ENCODE assay signal across 10 cellular contexts in genomic region chr11:93570759-93571413, GRCh38. TPM values are rescaled to one million over a fixed set of nuclear protein-coding genes. Genes with fewer than 3 reads are reported as not detected.
DNase-seq lines count a peak whose midpoint lies in the region; ATAC-seq and TF ChIP-seq lines count a peak whose summit lies in the region.
"Had no signal": no experiment of that assay in that cellular context is flagged by ENCODE, and none has a peak within 500 bp of the region (broad histone marks: within the 10 kb centered on the region; RNA-seq: fewer than 3 reads in every experiment).

No MANE protein-coding gene starts in this region.

- TF ChIP-seq POLR2A in transverse colon (IDR thresholded peaks at IDR 0.05), result no peak

- WGBS in transverse colon (ENCODE audit: low coverage in 1 of 2), 2 donors, result 23 to 29% methylated on average over 4 to 5 of the region's 5 CpGs

- H3K4me1 ChIP-seq in transverse colon, result peaks cover 7 to 30% (median 13%) of the 10 kb centered on the region in 4 donors

- H3K27ac ChIP-seq in transverse colon, result peak overlapping the region in 1 of 4 donors; percentile 4

- POLR2A ChIA-PET in WTC11 (lab: Charles Lee), result no interaction called here

- H3K9me3 Mint-ChIP-seq in WTC11, result no peaks in the 10 kb centered on the region
- no peaks in the 10 kb centered on the region for H3K9me3 Mint-ChIP-seq in activated T-cell treated with anti-CD3 and anti-CD28 coated beads, Interleukin-2, amount 50 U/mL, for 72 hours

- no peak overlapping the region for H3K27ac Mint-ChIP-seq in WTC11
- no peak overlapping the region for H3K27ac Mint-ChIP-seq in activated T-cell treated with anti-CD3 and anti-CD28 coated beads, Interleukin-2, amount 50 U/mL, for 72 hours
- H3K27ac Mint-ChIP-seq: B cell had no signal

- H3K4me1 Mint-ChIP-seq in WTC11, result peaks cover 11% of the 10 kb centered on the region
- no peaks in the 10 kb centered on the region for H3K4me1 Mint-ChIP-seq in activated T-cell treated with anti-CD3 and anti-CD28 coated beads, Interleukin-2, amount 50 U/mL, for 72 hours (ENCODE audit: low read depth)
- H3K4me1 Mint-ChIP-seq: B cell had no signal

- no peak overlapping the region for H3K4me3 ChIP-seq in transverse colon

- no peaks in the 10 kb centered on the region for H3K36me3 Mint-ChIP-seq in WTC11
- no peaks in the 10 kb centered on the region for H3K36me3 Mint-ChIP-seq in activated T-cell treated with anti-CD3 and anti-CD28 coated beads, Interleukin-2, amount 50 U/mL, for 72 hours (ENCODE audit: insufficient read depth in 2 of 2)

- H3K27me3 ChIP-seq in transverse colon, result no peaks in the 10 kb centered on the region

- CTCF ChIA-PET in WTC11 (lab: Charles Lee), result no interaction called here

- ATAC-seq in WTC11, result no peak
- ATAC-seq in activated T-cell treated with anti-CD3 and anti-CD28 coated beads, Interleukin-2, amount 50 U/mL, for 72 hours (replicated peaks in 1 of 2), result no peak

- no peaks in the 10 kb centered on the region for H3K36me3 ChIP-seq in transverse colon

- TF ChIP-seq CTCF in WTC11 (IDR thresholded peaks at IDR 0.05) (no peak), transverse colon (IDR thresholded peaks at IDR 0.05) (no peak)

- DNase-seq in NOMO-1 treated with DMSO at 0.1 percent for 48 hours (lab: John Stamatoyannopoulos, UW; ENCODE audit: unreplicated experiment), result peak; percentile 10
- no peak for DNase-seq in NOMO-1 treated with dmso at 0.1 percent for 144 hours (lab: John Stamatoyannopoulos, UW; ENCODE audit: unreplicated experiment)
- DNase-seq in WTC11 (ENCODE audit: low spot score), result no peak
- DNase-seq in hepatic stellate cell (ENCODE audit: low spot score), result peak; percentile 42
- peak; percentile 41 for DNase-seq in transverse colon
- no peak for DNase-seq in retina
- no peak for DNase-seq in activated T-cell treated with anti-CD3 and anti-CD28 coated beads, Interleukin-2, amount 50 U/mL, for 72 hours
- DNase-seq in C1 segment of cervical spinal cord (lab: John Stamatoyannopoulos, UW), result no peak
- DNase-seq: NCI-H1930 had no signal

- no peaks in the 10 kb centered on the region for H3K9me3 ChIP-seq in transverse colon

- no peak for TF ChIP-seq EP300 in transverse colon (IDR thresholded peaks at IDR 0.05; ENCODE audit: low read depth)

- no peaks in the 10 kb centered on the region for H3K27me3 Mint-ChIP-seq in WTC11 (ENCODE audit: low read depth)
- peaks cover 6% of the 10 kb centered on the region for H3K27me3 Mint-ChIP-seq in activated T-cell treated with anti-CD3 and anti-CD28 coated beads, Interleukin-2, amount 50 U/mL, for 72 hours (ENCODE audit: low read depth)

- in situ Hi-C loops in transverse colon (cut with MboI; ENCODE audit: low pct_ligation_motif_present in 1 of 4, low pct_unique_long_range_greater_than_20kb in 1 of 4, low sequenced_read_pairs in 3 of 4), result no loop called here

- no peak overlapping the region for H3K4me3 Mint-ChIP-seq in WTC11
- no peak overlapping the region for H3K4me3 Mint-ChIP-seq in activated T-cell treated with anti-CD3 and anti-CD28 coated beads, Interleukin-2, amount 50 U/mL, for 72 hours
- H3K4me3 Mint-ChIP-seq: B cell had no signal

- intact Hi-C loops in transverse colon (cut with DNase I; ENCODE audit: low total_unique reads), result no loop called here

TF ChIP-seq in WTC11, 78 proteins besides CTCF, POLR2A, EP300 and RAD21:
- peak; percentile 67 for TF ChIP-seq GABPB1 (CRISPR knock-in tag; IDR thresholded peaks at IDR 0.05)
- TF ChIP-seq EMX1 (CRISPR knock-in tag; IDR thresholded peaks at IDR 0.05), result no peak

RNA-seq across cellular contexts. Expression of gene SMCO4, which starts 27.7 kb away (rescaled TPM):
- total RNA-seq in WTC11 (2021) (42.3 to 50.1 TPM (median 42.9 TPM) in 3 replicates), transverse colon (10 to 100 TPM in 3 of 4 donors, not detected in 1; 33.3 to 80.4 (median 37.0) TPM)
- 10 to 100 TPM; 28.4 to 36.1 TPM for total RNA-seq in activated T-cell treated with anti-CD3 and anti-CD28 coated beads, Interleukin-2, amount 50 U/mL, for 72 hours

Comparison
In these comparisons a context has a peak if more than half of its experiments do, and no peak if none do; other contexts are left out.
1. DNase-seq: peak in NOMO-1 treated with DMSO at 0.1 percent for 48 hours (single experiment), hepatic stellate cell (single experiment) and transverse colon (single experiment); none in NOMO-1 treated with dmso at 0.1 percent for 144 hours (single experiment), WTC11 (single experiment), retina (single experiment), activated T-cell treated with anti-CD3 and anti-CD28 coated beads, Interleukin-2, amount 50 U/mL, for 72 hours (0 of 2) and C1 segment of cervical spinal cord (0 of 14).